ENCODE assay signal across 20 cellular contexts in the genomic region with DNA sequence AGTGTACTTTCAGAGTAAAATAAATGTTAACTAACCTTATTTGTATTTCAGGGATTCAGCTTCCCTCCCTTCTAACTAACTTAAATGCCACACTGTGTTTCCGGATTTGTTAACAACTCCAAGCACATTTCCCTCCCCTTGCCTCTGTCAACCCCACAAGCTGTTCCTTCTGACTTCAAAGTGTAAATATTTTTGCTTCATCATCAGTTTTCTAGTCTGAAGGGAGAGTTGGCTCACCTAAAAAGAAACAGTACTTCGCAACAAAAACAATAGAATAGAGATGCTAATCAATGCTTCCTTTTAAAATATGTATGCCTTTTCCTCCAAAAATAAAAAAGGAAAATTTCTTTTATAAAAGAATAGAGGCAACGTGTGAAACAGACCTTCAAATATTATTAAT.
DNase-seq lines count a peak whose midpoint lies in the region; ATAC-seq, FAIRE-seq and TF ChIP-seq lines count a peak whose summit lies in the region.
"Had no signal": no experiment of that assay in that cellular context is flagged by ENCODE, and none has a peak within 500 bp of the region (broad histone marks: within the 10 kb centered on the region; RNA-seq: fewer than 3 reads in every experiment).

No MANE protein-coding gene starts in this region.

- TF ChIP-seq POLR2A in HepG2 (IDR thresholded peaks at IDR 0.05; ENCODE audit: insufficient read depth in 1 of 2, low read depth in 2 of 2, low read length in 2 of 2): no peak
- no peak for TF ChIP-seq POLR2A in right lobe of liver (IDR thresholded peaks at IDR 0.05)
- no peak for TF ChIP-seq POLR2A in HCT116 (IDR thresholded peaks at IDR 0.05; ENCODE audit: borderline replicate concordance, extremely low read depth, insufficient read depth, insufficient read length)
- TF ChIP-seq POLR2A in K562 (conservative IDR thresholded peaks at IDR 0.05): no peak

- H3K4me2 ChIP-seq in HepG2 (ENCODE audit: low read depth, low read length) (no peak overlapping the region), HCT116 (ENCODE audit: low read length) (no peak overlapping the region), K562 (ENCODE audit: insufficient read depth, low read length) (no peak overlapping the region), smooth muscle cell (no peak overlapping the region)

- intact Hi-C loops in HepG2 (cut with micrococcal nuclease; ENCODE audit: unreplicated experiment) (no loop called here), right lobe of liver (cut with DNase I) (no loop called here), HCT116 (cut with micrococcal nuclease) (no loop called here), K562 (cut with micrococcal nuclease) (no loop called here), pancreas (cut with DNase I) (no loop called here)

- no peaks in the 10 kb centered on the region for H3K36me3 ChIP-seq in HepG2 (replicated peaks in 1 of 2; ENCODE audit: control insufficient read depth in 1 of 2, insufficient read depth in 2 of 2, low read length in 2 of 2)
- H3K36me3 ChIP-seq in right lobe of liver: no peaks in the 10 kb centered on the region
- H3K36me3 ChIP-seq in HCT116 (ENCODE audit: control insufficient read depth in 1 of 2, insufficient read depth in 2 of 2, low read length in 2 of 2): no peaks in the 10 kb centered on the region
- no peaks in the 10 kb centered on the region for H3K36me3 ChIP-seq in K562 (ENCODE audit: control insufficient read depth, insufficient read depth, low read length)
- no peaks in the 10 kb centered on the region for H3K36me3 ChIP-seq in pancreas
- H3K36me3 ChIP-seq in smooth muscle cell (ENCODE audit: low read depth): no peaks in the 10 kb centered on the region
- H3K36me3 ChIP-seq: BE2C, HAP-1 had no signal

- ATAC-seq in HepG2 (no peak), right lobe of liver (no peak), HCT116 (no peak), K562 (no peak), pancreas (no peak), HG02623 (IDR thresholded peaks at IDR 0.05; ENCODE audit: unreplicated experiment) (no peak)
- ATAC-seq: GM12878 had no signal

- no peaks in the 10 kb centered on the region for H3K27me3 ChIP-seq in HepG2 (ENCODE audit: control insufficient read depth in 1 of 2, insufficient read depth in 2 of 2, low read length in 2 of 2)
- H3K27me3 ChIP-seq in right lobe of liver: no peaks in the 10 kb centered on the region
- H3K27me3 ChIP-seq in HCT116 (ENCODE audit: insufficient read depth, low read length): no peaks in the 10 kb centered on the region
- H3K27me3 ChIP-seq in K562 (ENCODE audit: control insufficient read depth in 2 of 2, insufficient read depth in 2 of 2, low read length in 2 of 2): no peaks in the 10 kb centered on the region
- H3K27me3 ChIP-seq in pancreas: no peaks in the 10 kb centered on the region
- peaks cover 3% of the 10 kb centered on the region for H3K27me3 ChIP-seq in smooth muscle cell (ENCODE audit: low read depth)
- H3K27me3 ChIP-seq: BE2C had no signal

- no peak overlapping the region for H2AFZ ChIP-seq in HepG2 (ENCODE audit: low read length)
- peak overlapping the region; percentile 35 for H2AFZ ChIP-seq in HCT116 (ENCODE audit: low read depth, low read length, poor library complexity, severe bottlenecking)
- H2AFZ ChIP-seq in K562 (ENCODE audit: low read depth, low read length): no peak overlapping the region
- no peak overlapping the region for H2AFZ ChIP-seq in smooth muscle cell (ENCODE audit: low read depth)

- H3K4me1 ChIP-seq in HepG2 (ENCODE audit: insufficient read depth, low read length): no peaks in the 10 kb centered on the region
- H3K4me1 ChIP-seq in right lobe of liver: no peaks in the 10 kb centered on the region
- no peaks in the 10 kb centered on the region for H3K4me1 ChIP-seq in HCT116 (ENCODE audit: control insufficient read depth in 1 of 2, insufficient read depth in 2 of 2, low read length in 2 of 2)
- no peaks in the 10 kb centered on the region for H3K4me1 ChIP-seq in K562 (replicated peaks in 1 of 2; ENCODE audit: control insufficient read depth in 2 of 2, insufficient read depth in 2 of 2, low read length in 2 of 2)
- H3K4me1 ChIP-seq in pancreas: no peaks in the 10 kb centered on the region
- no peaks in the 10 kb centered on the region for H3K4me1 ChIP-seq in smooth muscle cell (ENCODE audit: low read depth)
- H3K4me1 ChIP-seq: BE2C, HAP-1 had no signal

- BruUV-seq in HepG2 (replicated peaks; lab: Mats Ljungman, UMichigan) (no TSS peak), HCT116 (replicated peaks; lab: Mats Ljungman, UMichigan) (no TSS peak), K562 (replicated peaks; lab: Mats Ljungman, UMichigan) (no TSS peak)

- FAIRE-seq in HepG2 (lab: Jason Lieb, UNC) (no peak), K562 (lab: Jason Lieb, UNC) (no peak), pancreas (lab: Jason Lieb, UNC) (peak; percentile 49)
- FAIRE-seq: A204.1, GM12878, GM18507, HTR-8/SVneo had no signal

- H3K9ac ChIP-seq in HepG2 (ENCODE audit: insufficient read depth, low read depth, low read length): no peak overlapping the region
- H3K9ac ChIP-seq in HCT116 (ENCODE audit: low read length): no peak overlapping the region
- no peak overlapping the region for H3K9ac ChIP-seq in K562 (ENCODE audit: insufficient read depth in 1 of 2, low read depth in 2 of 2, low read length in 2 of 2)
- no peak overlapping the region for H3K9ac ChIP-seq in smooth muscle cell (ENCODE audit: low read depth)

- H3K79me2 ChIP-seq in HepG2 (ENCODE audit: insufficient read depth, low read length): no peaks in the 10 kb centered on the region
- H3K79me2 ChIP-seq in HCT116 (ENCODE audit: insufficient read depth, low read length): no peaks in the 10 kb centered on the region
- H3K79me2 ChIP-seq in K562 (ENCODE audit: control insufficient read depth, insufficient read depth, low read length): no peaks in the 10 kb centered on the region
- no peaks in the 10 kb centered on the region for H3K79me2 ChIP-seq in smooth muscle cell (ENCODE audit: low read depth)

- WGBS in HepG2 (ENCODE audit: low lambda C conversion rate): 11% methylated on average over 3 of the region's 3 CpGs
- 30% methylated on average over 3 of the region's 3 CpGs for WGBS in right lobe of liver (ENCODE audit: insufficient coverage, low coverage, low lambda C conversion rate, missing lambda C conversion rate)
- 2% methylated on average over 3 of the region's 3 CpGs for WGBS in K562 (ENCODE audit: insufficient coverage, low coverage, missing lambda C conversion rate)
- 44% methylated on average over 3 of the region's 3 CpGs for WGBS in pancreas, 2 donors
- 82% methylated on average over 3 of the region's 3 CpGs for WGBS in smooth muscle cell (ENCODE audit: low lambda C conversion rate)

- in situ Hi-C loops in HepG2 (cut with HindIII; ENCODE audit: extremely low pct_ligation_motif_present, low pct_unique_long_range_greater_than_20kb) (no loop called here), K562 (cut with MboI) (no loop called here)

- RAD21 ChIA-PET in HCT116 (lab: Charles Lee; ENCODE audit: low non-redundant PET in 1 of 2, low total read pairs in 2 of 2, uncharacterized antibody in 2 of 2, unreplicated experiment in 2 of 2): no interaction called here

- TF ChIP-seq CTCF in HepG2 (CRISPR knock-in tag; IDR thresholded peaks at IDR 0.05): no peak
- no peak for TF ChIP-seq CTCF in right lobe of liver (IDR thresholded peaks at IDR 0.05)
- no peak for TF ChIP-seq CTCF in HCT116 (IDR thresholded peaks at IDR 0.05 in 2 of 3, conservative IDR thresholded peaks at IDR 0.05 in 1 of 3; ENCODE audit: borderline replicate concordance in 1 of 3, insufficient read depth in 1 of 3, low read depth in 2 of 3, low read length in 2 of 3)
- no peak for TF ChIP-seq CTCF in K562 (IDR thresholded peaks at IDR 0.05 in 2 of 3, conservative IDR thresholded peaks at IDR 0.05 in 1 of 3; ENCODE audit: insufficient read depth in 2 of 3, low read depth in 1 of 3, low read length in 3 of 3)
- TF ChIP-seq CTCF in pancreas (IDR thresholded peaks at IDR 0.05): no peak
- no peak for TF ChIP-seq CTCF in smooth muscle cell (IDR thresholded peaks at IDR 0.05; ENCODE audit: borderline replicate concordance, insufficient read depth, poor library complexity, severe bottlenecking)

- no peaks in the 10 kb centered on the region for H3F3A ChIP-seq in smooth muscle cell (ENCODE audit: low read depth)

- POLR2A ChIA-PET in HepG2 (lab: Yijun Ruan, JAX) (no interaction called here), HCT116 (lab: Charles Lee) (no interaction called here), K562 (lab: Yijun Ruan, JAX) (no interaction called here)

- no peaks in the 10 kb centered on the region for H3K9me2 ChIP-seq in HCT116 (ENCODE audit: insufficient read depth)

- H3K9me3 ChIP-seq in HepG2 (ENCODE audit: low read length) (no peaks in the 10 kb centered on the region), right lobe of liver (no peaks in the 10 kb centered on the region), HCT116 (ENCODE audit: control insufficient read depth in 1 of 2, insufficient read depth in 1 of 2, low read depth in 1 of 2, low read length in 2 of 2) (no peaks in the 10 kb centered on the region), K562 (replicated peaks; ENCODE audit: control insufficient read depth, insufficient read depth, low read depth, low read length) (no peaks in the 10 kb centered on the region; the same call in 1 of the 2 replicates), pancreas (no peaks in the 10 kb centered on the region), smooth muscle cell (replicated peaks; ENCODE audit: low read depth) (no peaks in the 10 kb centered on the region)
- H3K9me3 ChIP-seq: BE2C, HAP-1 had no signal

- H3K27ac ChIP-seq in HepG2 (ENCODE audit: extremely low read length, insufficient read depth, low read length): no peak overlapping the region
- H3K27ac ChIP-seq in right lobe of liver: no peak overlapping the region
- H3K27ac ChIP-seq in HCT116 (ENCODE audit: low read depth, low read length): no peak overlapping the region
- H3K27ac ChIP-seq in K562 (ENCODE audit: extremely low read depth, low read depth, low read length): no peak overlapping the region
- no peak overlapping the region for H3K27ac ChIP-seq in pancreas
- no peak overlapping the region for H3K27ac ChIP-seq in smooth muscle cell (ENCODE audit: low read depth)
- H3K27ac ChIP-seq: C4-2B had no signal

- H3K4me3 ChIP-seq in HepG2 (replicated peaks in 1 of 3; ENCODE audit: insufficient read depth in 1 of 3, low read depth in 2 of 3, low read length in 3 of 3): no peak overlapping the region; a peak in 1 of 6 replicates
- H3K4me3 ChIP-seq in right lobe of liver: no peak overlapping the region
- no peak overlapping the region for H3K4me3 ChIP-seq in HCT116 (replicated peaks in 1 of 2; ENCODE audit: low read depth in 1 of 2, low read length in 2 of 2)
- no peak overlapping the region for H3K4me3 ChIP-seq in K562
- no peak overlapping the region for H3K4me3 ChIP-seq in pancreas
- H3K4me3 ChIP-seq in smooth muscle cell: no peak overlapping the region
- H3K4me3 ChIP-seq: GM12878, HAP-1 had no signal

- H3K9me1 ChIP-seq in K562 (ENCODE audit: control insufficient read depth, insufficient read depth, low read length): no peaks in the 10 kb centered on the region

- TF ChIP-seq RAD21 in HepG2 (CRISPR knock-in tag; IDR thresholded peaks at IDR 0.05) (no peak), HCT116 (IDR thresholded peaks at IDR 0.05; ENCODE audit: low read depth) (no peak), K562 (CRISPR knock-in tag; conservative IDR thresholded peaks at IDR 0.05 in 1 of 2, IDR thresholded peaks at IDR 0.05 in 1 of 2) (no peak)

- no peaks in the 10 kb centered on the region for H4K20me1 ChIP-seq in HepG2 (ENCODE audit: insufficient read depth, low read length)
- H4K20me1 ChIP-seq in HCT116 (ENCODE audit: insufficient read depth): no peaks in the 10 kb centered on the region
- H4K20me1 ChIP-seq in K562 (replicated peaks; ENCODE audit: control insufficient read depth, insufficient read depth, low read length): no peaks in the 10 kb centered on the region
- H4K20me1 ChIP-seq in smooth muscle cell (ENCODE audit: low read depth): no peaks in the 10 kb centered on the region

- TF ChIP-seq EP300 in HepG2 (IDR thresholded peaks at IDR 0.05; ENCODE audit: low read depth in 2 of 2, low read length in 2 of 2) (no peak), HepG2 (CRISPR knock-in tag; IDR thresholded peaks at IDR 0.05; ENCODE audit: borderline replicate concordance) (no peak), K562 (IDR thresholded peaks at IDR 0.05; ENCODE audit: low read length) (no peak)

- CTCF ChIA-PET in HepG2 (lab: Yijun Ruan, JAX; ENCODE audit: low intra/inter-chr PET ratio, low total read pairs): no interaction called here
- CTCF ChIA-PET in HCT116 (lab: Charles Lee): no interaction called here
- CTCF ChIA-PET in K562 (lab: Yijun Ruan, JAX; ENCODE audit: low intra/inter-chr PET ratio): no interaction called here

- DNase-seq in HepG2 (ENCODE audit: low spot score) (no peak), right lobe of liver (no peak), HCT116 (ENCODE audit: low read depth, low spot score) (no peak), K562 (ENCODE audit: extremely low read depth in 1 of 4, low spot score in 3 of 4) (no peak), pancreas (no peak), NCI-H1417 treated with DMSO at 0.1 percent for 48 hours (lab: John Stamatoyannopoulos, UW) (no peak), smooth muscle cell (lab: John Stamatoyannopoulos, UW; ENCODE audit: unreplicated experiment) (no peak)
- DNase-seq: BE2C, Calu3, DMS 273 treated with DMSO at 0.1 percent for 48 hours, GOT3, HFFc6, KG1 had no signal
